ENCODE assay signal across 8 cellular contexts in the genomic region with DNA sequence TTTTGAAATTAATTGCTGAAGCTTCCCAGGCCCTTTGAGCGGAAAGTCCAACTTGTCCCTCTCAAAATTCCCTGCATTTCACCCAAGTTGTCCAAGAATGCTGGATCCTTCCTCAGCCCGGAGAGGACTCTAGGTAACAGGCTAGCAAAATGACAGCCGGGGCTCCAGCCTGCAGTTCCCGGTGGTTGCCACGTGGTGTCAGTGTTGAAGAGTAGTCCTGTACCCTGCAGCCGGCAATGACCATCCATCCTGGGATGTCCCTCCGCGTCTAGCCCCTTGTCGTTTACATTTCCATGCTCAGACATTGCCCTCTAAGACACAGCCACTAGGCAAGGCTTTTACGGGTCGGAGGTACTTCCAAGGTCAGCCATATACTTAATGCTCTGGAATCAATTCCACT. TPM values are rescaled to one million over a fixed set of nuclear protein-coding genes. Genes with fewer than 3 reads are reported as not detected.
A peak's percentile ranks its signal among the peaks of the same experiment; 100 is the strongest.
DNase-seq lines count a peak whose midpoint lies in the region; ATAC-seq and TF ChIP-seq lines count a peak whose summit lies in the region.

No MANE protein-coding gene starts in this region.

- H3K79me2 ChIP-seq in Loucy (ENCODE audit: insufficient read depth, low read length) (no peaks in the 10 kb centered on the region), smooth muscle cell (ENCODE audit: low read depth) (no peaks in the 10 kb centered on the region)

- TF ChIP-seq CTCF in Loucy (conservative IDR thresholded peaks at IDR 0.05; ENCODE audit: low read length) (peak; percentile 87), smooth muscle cell (IDR thresholded peaks at IDR 0.05; ENCODE audit: borderline replicate concordance, insufficient read depth, poor library complexity, severe bottlenecking) (peak; percentile 52)

- H3K4me3 ChIP-seq in Loucy (ENCODE audit: low read length, poor library complexity, severe bottlenecking), result no peak overlapping the region
- H3K4me3 ChIP-seq in smooth muscle cell, result no peak overlapping the region

- no peaks in the 10 kb centered on the region for H3K27me3 ChIP-seq in Loucy (ENCODE audit: insufficient read depth, low read length, poor library complexity, severe bottlenecking)
- peaks cover 17% of the 10 kb centered on the region for H3K27me3 ChIP-seq in smooth muscle cell (ENCODE audit: low read depth)

- 19% methylated on average over 11 of the region's 11 CpGs for WGBS in smooth muscle cell (ENCODE audit: low lambda C conversion rate)

- no peak overlapping the region for H3K4me2 ChIP-seq in Loucy (ENCODE audit: low read depth, low read length, poor library complexity, severe bottlenecking)
- no peak overlapping the region for H3K4me2 ChIP-seq in smooth muscle cell

- no peaks in the 10 kb centered on the region for H3K9me2 ChIP-seq in Loucy (replicated peaks; ENCODE audit: low read depth, low read length)

- no peak for ATAC-seq in GM21576 (IDR thresholded peaks at IDR 0.05; ENCODE audit: unreplicated experiment)
- no peak for ATAC-seq in HG02970 (IDR thresholded peaks at IDR 0.05; ENCODE audit: low FRiP score, unreplicated experiment)

- no peak overlapping the region for H2AFZ ChIP-seq in Loucy (ENCODE audit: low read length)
- no peak overlapping the region for H2AFZ ChIP-seq in smooth muscle cell (ENCODE audit: low read depth)

- no peaks in the 10 kb centered on the region for H3K36me3 ChIP-seq in Loucy (ENCODE audit: insufficient read depth, low read length)
- no peaks in the 10 kb centered on the region for H3K36me3 ChIP-seq in smooth muscle cell (ENCODE audit: low read depth)

- no peak overlapping the region for H3K9ac ChIP-seq in Loucy (ENCODE audit: low read depth, low read length, poor library complexity, severe bottlenecking)
- H3K9ac ChIP-seq in smooth muscle cell (ENCODE audit: low read depth), result no peak overlapping the region

- no peaks in the 10 kb centered on the region for H3F3A ChIP-seq in Loucy (ENCODE audit: low read depth)
- H3F3A ChIP-seq in smooth muscle cell (ENCODE audit: low read depth), result no peaks in the 10 kb centered on the region

- H3K9me3 ChIP-seq in Loucy (ENCODE audit: insufficient read depth, low read depth, low read length), result no peaks in the 10 kb centered on the region
- H3K9me3 ChIP-seq in smooth muscle cell (replicated peaks; ENCODE audit: low read depth), result no peaks in the 10 kb centered on the region

- H4K20me1 ChIP-seq in Loucy (ENCODE audit: insufficient read depth, low read length, poor library complexity, severe bottlenecking), result no peaks in the 10 kb centered on the region
- H4K20me1 ChIP-seq in smooth muscle cell (ENCODE audit: low read depth), result no peaks in the 10 kb centered on the region

- H3K4me1 ChIP-seq in Loucy (ENCODE audit: insufficient read depth, low read length, poor library complexity, severe bottlenecking), result peaks cover 31% of the 10 kb centered on the region
- no peaks in the 10 kb centered on the region for H3K4me1 ChIP-seq in smooth muscle cell (ENCODE audit: low read depth)

- DNase-seq in DMS79 treated with DMSO at 0.1 percent for 48 hours (lab: John Stamatoyannopoulos, UW) (peak; percentile 8), DMS79 (lab: John Stamatoyannopoulos, UW) (no peak), glomerular endothelial cell (ENCODE audit: extremely low read depth, low read depth, low spot score) (peak; percentile 14), smooth muscle cell (lab: John Stamatoyannopoulos, UW; ENCODE audit: unreplicated experiment) (no peak)
- peak; percentile 6 for DNase-seq in activated CD4-positive, alpha-beta T cell treated with anti-CD3 and anti-CD28 coated beads, Interleukin-2, amount 50 U/mL, for 1 hour

- H3K27ac ChIP-seq in smooth muscle cell (ENCODE audit: low read depth), result no peak overlapping the region

RNA-seq across cellular contexts. Expression of gene MTIF3, which starts 31.4 kb away (rescaled TPM):
- total RNA-seq in glomerular endothelial cell (45.4 and 55.5 TPM in 2 replicates), smooth muscle cell (50.8 and 57.0 TPM in 2 replicates)
- 54.3 and 60.5 TPM in 2 replicates for polyA plus RNA-seq in smooth muscle cell

RNA-seq across cellular contexts. Expression of gene GTF3A, which starts 57.3 kb away (rescaled TPM):
- 76.0 and 151 TPM in 2 replicates for total RNA-seq in glomerular endothelial cell
- 106 and 117 TPM in 2 replicates for total RNA-seq in smooth muscle cell
- polyA plus RNA-seq in smooth muscle cell, result 123 and 140 TPM in 2 replicates

Comparison
In these comparisons a context has a peak if more than half of its experiments do, and no peak if none do; other contexts are left out.
1. DNase-seq: peak in DMS79 treated with DMSO at 0.1 percent for 48 hours (single experiment), activated CD4-positive, alpha-beta T cell treated with anti-CD3 and anti-CD28 coated beads, Interleukin-2, amount 50 U/mL, for 1 hour (single experiment) and glomerular endothelial cell (single experiment); none in DMS79 (single experiment) and smooth muscle cell (single experiment).